Comparison of ENCODE assay signal across 23 cellular contexts in genomic region chr21:45004059-45004422, GRCh38.
A peak's percentile ranks its signal among the peaks of the same experiment; 100 is the strongest.
DNase-seq lines count a peak whose midpoint lies in the region; TF ChIP-seq lines count a peak whose summit lies in the region.
"Had no signal": no experiment of that assay in that cellular context is flagged by ENCODE, and none has a peak within 500 bp of the region (broad histone marks: within the 10 kb centered on the region; RNA-seq: fewer than 3 reads in every experiment).

No MANE protein-coding gene starts in this region.

- TF ChIP-seq POLR2A in esophagus muscularis mucosa (IDR thresholded peaks at IDR 0.05; ENCODE audit: low read depth): no peak

- POLR2A ChIA-PET in RWPE1 (lab: Yijun Ruan, JAX; ENCODE audit: low non-redundant PET): no interaction called here

- H3K27me3 ChIP-seq in BLaER1 treated with 17β-estradiol and CSF1 and Interleukin-3, amounts not matched to agents 10 nM and 100 nM: peaks cover 0 to 50% (median 0%) of the 10 kb centered on the region in 11 experiments; a peak in 7 of 22 replicates
- no peaks in the 10 kb centered on the region for H3K27me3 ChIP-seq in esophagus muscularis mucosa
- H3K27me3 ChIP-seq: gastrocnemius medialis, MG63, tibial nerve had no signal

- WGBS in esophagus muscularis mucosa: 89% methylated on average over 7 of the region's 8 CpGs

- H3K4me3 ChIP-seq in BLaER1 treated with 17β-estradiol and CSF1 and Interleukin-3, amounts not matched to agents 10 nM and 100 nM: peak overlapping the region in 1 of 10 experiments; percentile 13; a peak in 2 of 20 replicates
- H3K4me3 ChIP-seq in esophagus muscularis mucosa: no peak overlapping the region
- H3K4me3 ChIP-seq: gastrocnemius medialis, MG63, tibial nerve had no signal

- H3K9ac ChIP-seq in BLaER1 treated with 17β-estradiol and CSF1 and Interleukin-3, amounts not matched to agents 10 nM and 100 nM: peak overlapping the region in 3 of 11 experiments; percentile 26 to 49 (median 46); a peak in 4 of 22 replicates

- TF ChIP-seq EP300 in esophagus muscularis mucosa (IDR thresholded peaks at IDR 0.05): no peak

- peaks cover 26 to 90% (median 74%) of the 10 kb centered on the region in 10 experiments for H3K4me1 ChIP-seq in BLaER1 treated with 17β-estradiol and CSF1 and Interleukin-3, amounts not matched to agents 10 nM and 100 nM
- H3K4me1 ChIP-seq in esophagus muscularis mucosa: peaks cover 16 to 57% (median 50%) of the 10 kb centered on the region in 4 donors
- H3K4me1 ChIP-seq: tibial nerve had no signal

- in situ Hi-C loops in ACHN (cut with HindIII; ENCODE audit: low pct_ligation_motif_present, low pct_unique_long_range_greater_than_20kb, low sequenced_read_pairs): no loop called here

- DNase-seq in RWPE1 (ENCODE audit: low spot score) (no peak), esophagus muscularis mucosa (ENCODE audit: extremely low spot score) (no peak), posterior vena cava (ENCODE audit: low spot score) (peak; percentile 60), NCI-H774 (lab: John Stamatoyannopoulos, UW) (no peak), CD1c-positive myeloid dendritic cell (ENCODE audit: extremely low spot score) (no peak), ACHN (no peak), NOMO-1 treated with DMSO at 0.1 percent for 48 hours (lab: John Stamatoyannopoulos, UW; ENCODE audit: unreplicated experiment) (no peak)
- DNase-seq: activated CD4-positive, alpha-beta memory T cell treated with anti-CD3 and anti-CD28 coated beads, Interleukin-2, amount 10 ng/mL, durations not matched to agents 7 days and 5 days; activated effector memory CD4-positive, alpha-beta T cell treated with Interleukin-2 at 50 U/mL for 16 hours; activated T-cell treated with anti-CD3 and anti-CD28 coated beads for 4 hours; CD8-positive, alpha-beta T cell; cortex of kidney; islet precursor cell; NCI-H1417; NCI-H446; OCI-M1; SHP77; stimulated activated CD4-positive, alpha-beta T cell treated with anti-CD3 and anti-CD28 coated beads, Interleukin-4, amount 100 ng/mL, for 4 hours; stimulated activated naive CD4-positive, alpha-beta T cell treated with Interleukin-2 at 50 U/mL for 16 hours had no signal

- H3K27ac ChIP-seq in BLaER1 treated with 17β-estradiol and CSF1 and Interleukin-3, amounts not matched to agents 10 nM and 100 nM: peak overlapping the region in 2 of 11 experiments; percentile 39 to 60; a peak in 2 of 22 replicates
- H3K27ac ChIP-seq in RWPE1 (peak overlapping the region; percentile 45), esophagus muscularis mucosa (replicated peaks in 1 of 4) (peak overlapping the region; percentile 74 to 79 (median 78))
- H3K27ac ChIP-seq: gastrocnemius medialis, tibial nerve had no signal

- peaks cover 0 to 20% (median 0%) of the 10 kb centered on the region in 11 experiments; a peak in 3 of 22 replicates for H3K36me3 ChIP-seq in BLaER1 treated with 17β-estradiol and CSF1 and Interleukin-3, amounts not matched to agents 10 nM and 100 nM
- H3K36me3 ChIP-seq in esophagus muscularis mucosa: no peaks in the 10 kb centered on the region
- H3K36me3 ChIP-seq: gastrocnemius medialis, MG63, tibial nerve had no signal

- peak overlapping the region in 8 of 11 experiments; percentile 3 to 82 (median 64); a peak in 11 of 22 replicates for H3K4me2 ChIP-seq in BLaER1 treated with 17β-estradiol and CSF1 and Interleukin-3, amounts not matched to agents 10 nM and 100 nM

- TF ChIP-seq CTCF in RWPE1 (conservative IDR thresholded peaks at IDR 0.05; ENCODE audit: low read depth) (no peak), esophagus muscularis mucosa (IDR thresholded peaks at IDR 0.05) (no peak)

- peaks cover 18 to 43% (median 31%) of the 10 kb centered on the region in 11 experiments for H3K9me3 ChIP-seq in BLaER1 treated with 17β-estradiol and CSF1 and Interleukin-3, amounts not matched to agents 10 nM and 100 nM (replicated peaks in 1 of 11)
- H3K9me3 ChIP-seq in esophagus muscularis mucosa: no peaks in the 10 kb centered on the region
- H3K9me3 ChIP-seq: gastrocnemius medialis had no signal

- CTCF ChIA-PET in RWPE1 (lab: Yijun Ruan, JAX): interaction anchor here (0.6 kb wide), 1 partner anchor 130 kb away, joined by 3 read pairs; no protein-coding TSS in a partner anchor

- H4K20me1 ChIP-seq in BLaER1 treated with 17β-estradiol and CSF1 and Interleukin-3, amounts not matched to agents 10 nM and 100 nM: peaks cover 0 to 22% (median 0%) of the 10 kb centered on the region in 11 experiments; a peak in 3 of 22 replicates

- intact Hi-C loops in esophagus muscularis mucosa (cut with DNase I) (no loop called here), posterior vena cava (cut with DNase I) (no loop called here)
